ENCODE assay signal across 1 cellular context in genomic region chr9:88747768-88748167, GRCh38.
TF ChIP-seq lines count a peak whose summit lies in the region.

No MANE protein-coding gene starts in this region.

TF ChIP-seq in K562, 482 proteins besides CTCF, POLR2A, EP300 and RAD21 (continued from another document):
- TF ChIP-seq THAP12 (CRISPR knock-in tag; IDR thresholded peaks at IDR 0.05) (no peak), MBD1 (CRISPR knock-in tag; IDR thresholded peaks at IDR 0.05) (no peak), KLF16 (IDR thresholded peaks at IDR 0.05) (peak; percentile 86), ZNF384 (IDR thresholded peaks at IDR 0.05; ENCODE audit: low read depth, low read length) (peak; percentile 59), FOSL1 (tag; conservative IDR thresholded peaks at IDR 0.05) (peak; percentile 94), DACH1 (IDR thresholded peaks at IDR 0.05; ENCODE audit: partially characterized antibody) (peak; percentile 18), EHMT2 (IDR thresholded peaks at IDR 0.05) (peak; percentile 31; the same call in 1 of the 2 replicates), STAT5A (IDR thresholded peaks at IDR 0.05; ENCODE audit: borderline replicate concordance, low read length) (peak; percentile 83), CCNT2 (IDR thresholded peaks at IDR 0.05; ENCODE audit: borderline replicate concordance, extremely low read depth, insufficient read length, low read depth, low read length) (peak; percentile 49), ZBTB11 (CRISPR knock-in tag; IDR thresholded peaks at IDR 0.05) (0 out of 6 replicates have a peak, but pooled peaks of 1 of the 3 experiments have one; percentile 36), ZNF140 (CRISPR knock-in tag; IDR thresholded peaks at IDR 0.05) (no peak), JUNB (CRISPR knock-in tag; conservative IDR thresholded peaks at IDR 0.05) (peak; percentile 71), LEF1 (IDR thresholded peaks at IDR 0.05) (no peak), BRF2 (IDR thresholded peaks at IDR 0.05; ENCODE audit: borderline replicate concordance, insufficient read depth, insufficient read length) (no peak), ZNF124 (CRISPR knock-in tag; IDR thresholded peaks at IDR 0.05) (no peak), IFI16 (CRISPR knock-in tag; IDR thresholded peaks at IDR 0.05) (no peak), ZNF75A (CRISPR knock-in tag; IDR thresholded peaks at IDR 0.05) (no peak), ZZZ3 (IDR thresholded peaks at IDR 0.05) (no peak), YBX1 (IDR thresholded peaks at IDR 0.05) (no peak), MNT (conservative IDR thresholded peaks at IDR 0.05) (0 out of 4 replicates have a peak, but pooled peaks of 1 of the 2 experiments have one; percentile 27), ZNF57 (CRISPR knock-in tag; IDR thresholded peaks at IDR 0.05) (no peak), EWSR1 (IDR thresholded peaks at IDR 0.05; ENCODE audit: borderline replicate concordance, low read depth, partially characterized antibody) (no peak), HNRNPUL1 (IDR thresholded peaks at IDR 0.05; ENCODE audit: low read length) (no peak)
TF ChIP-seq in K562: peak in this region for 65.
